Comparison of ENCODE assay signal across 8 cellular contexts in genomic region chr10:62082729-62083412, GRCh38.
DNase-seq lines count a peak whose midpoint lies in the region; FAIRE-seq and TF ChIP-seq lines count a peak whose summit lies in the region.

No MANE protein-coding gene starts in this region.

- H3K27ac Mint-ChIP-seq in type B pancreatic cell, result peak overlapping the region; percentile 79

- H3K9me2 ChIP-seq in OCI-LY7 (ENCODE audit: insufficient read depth, low read length), result no peaks in the 10 kb centered on the region

- H3K27me3 Mint-ChIP-seq in type B pancreatic cell, result no peaks in the 10 kb centered on the region

- no peaks in the 10 kb centered on the region for H3K27me3 ChIP-seq in bronchial epithelial cell (ENCODE audit: control insufficient read depth, insufficient read depth, low read length)

- H3K4me1 Mint-ChIP-seq in type B pancreatic cell (ENCODE audit: unreplicated experiment), result peaks cover 39% of the 10 kb centered on the region

- BruUV-seq in OCI-LY7 (replicated peaks; lab: Mats Ljungman, UMichigan), result TSS peak; percentile 74

- H3K4me3 ChIP-seq in OCI-LY7 (ENCODE audit: low read depth, low read length, poor library complexity, severe bottlenecking), result peak overlapping the region; percentile 61
- H3K4me3 ChIP-seq in bronchial epithelial cell (ENCODE audit: low read depth, low read length), result no peak overlapping the region

- FAIRE-seq in GM12891 (lab: Jason Lieb, UNC), result peak; percentile 60
- FAIRE-seq in bronchial epithelial cell (lab: Jason Lieb, UNC), result no peak

- CTCF ChIA-PET in OCI-LY7 (lab: Charles Lee; ENCODE audit: unreplicated experiment), result interaction anchor here (0.6 kb wide), 1 partner anchor 1640 kb away, joined by 3 read pairs; no protein-coding TSS in a partner anchor

- H3K36me3 Mint-ChIP-seq in type B pancreatic cell, result peaks cover 16% of the 10 kb centered on the region

- peak overlapping the region; percentile 87 for H3K27ac ChIP-seq in OCI-LY7 (ENCODE audit: low read depth, low read length, poor library complexity, severe bottlenecking)

- no peak for TF ChIP-seq CTCF in OCI-LY7 (conservative IDR thresholded peaks at IDR 0.05; ENCODE audit: low read length)
- TF ChIP-seq CTCF in bronchial epithelial cell (IDR thresholded peaks at IDR 0.05; ENCODE audit: insufficient read depth, low read length, severe bottlenecking), result no peak
- TF ChIP-seq CTCF in type B pancreatic cell (conservative IDR thresholded peaks at IDR 0.05), result no peak

- peak overlapping the region; percentile 61; the same call in 1 of the 2 replicates for H2AFZ ChIP-seq in OCI-LY7 (ENCODE audit: low read length)

- peaks cover 56% of the 10 kb centered on the region for H3K36me3 ChIP-seq in OCI-LY7 (ENCODE audit: insufficient read depth, low read length)
- peaks cover 8% of the 10 kb centered on the region for H3K36me3 ChIP-seq in bronchial epithelial cell (ENCODE audit: control insufficient read depth, insufficient read depth, low read length)

- no peak for TF ChIP-seq POLR2A in GM12891 (IDR thresholded peaks at IDR 0.05; ENCODE audit: low read depth, low read length)

- POLR2A ChIA-PET in OCI-LY7 (lab: Charles Lee), result interaction anchor here (0.7 to 1.9 kb wide), 12 partner anchors 20 to 183 kb away, joined by 3 to 13 read pairs (median 3); no protein-coding TSS in a partner anchor

- no peaks in the 10 kb centered on the region for H3K9me3 Mint-ChIP-seq in type B pancreatic cell

- peak overlapping the region; percentile 27 for H3K4me3 Mint-ChIP-seq in type B pancreatic cell

- intact Hi-C loops in OCI-LY7 (cut with micrococcal nuclease; ENCODE audit: unreplicated experiment), result loop anchor here (2.0 to 10.0 kb wide), 3 partner anchors 26 to 112 kb away; no protein-coding TSS in a partner anchor

- peaks cover 54% of the 10 kb centered on the region for H3K4me1 ChIP-seq in OCI-LY7 (ENCODE audit: insufficient read depth, low read length, poor library complexity, severe bottlenecking)

- H4K20me1 ChIP-seq in OCI-LY7 (ENCODE audit: insufficient read depth, low read length), result no peaks in the 10 kb centered on the region

- peak overlapping the region; percentile 96 for H3K4me2 ChIP-seq in OCI-LY7 (ENCODE audit: low read length)

- no peaks in the 10 kb centered on the region for H3K9me3 ChIP-seq in OCI-LY7 (ENCODE audit: low read length)

- DNase-seq in GM12891 (ENCODE audit: insufficient read length, low spot score) (no peak), HCEC 1CT (peak; percentile 64), OCI-LY7 (ENCODE audit: low spot score) (peak; percentile 73), bronchial epithelial cell (ENCODE audit: low read depth) (peak; percentile 64), medulla oblongata (ENCODE audit: extremely low spot score) (peak; percentile 33), type B pancreatic cell (ENCODE audit: extremely low spot score, unreplicated experiment) (no peak), NCI-H446 (lab: John Stamatoyannopoulos, UW) (no peak), mesenteric fat pad (ENCODE audit: low spot score) (no peak)

- peaks cover 13% of the 10 kb centered on the region; the same call in 1 of the 2 replicates for H3K79me2 ChIP-seq in OCI-LY7 (ENCODE audit: insufficient read depth, low read depth, low read length)

TF ChIP-seq in GM12891, 5 proteins besides CTCF, POLR2A, EP300 and RAD21:
- TF ChIP-seq POU2F2 (IDR thresholded peaks at IDR 0.05; ENCODE audit: low read depth, low read length) (no peak), POLR2AphosphoS5 (IDR thresholded peaks at IDR 0.05; ENCODE audit: low read depth, low read length) (no peak), SPI1 (IDR thresholded peaks at IDR 0.05; ENCODE audit: low read depth, low read length) (peak; percentile 60), PAX5 (IDR thresholded peaks at IDR 0.05; ENCODE audit: insufficient read depth, low read length, severe bottlenecking) (no peak), TAF1 (IDR thresholded peaks at IDR 0.05; ENCODE audit: low read depth, low read length) (no peak)
TF ChIP-seq in GM12891: peak in this region for 1.

Comparison
In these comparisons a context has a peak if more than half of its experiments do, and no peak if none do; other contexts are left out.
1. DNase-seq: peak in HCEC 1CT (single experiment), OCI-LY7 (single experiment), bronchial epithelial cell (single experiment) and medulla oblongata (single experiment); none in GM12891 (single experiment), type B pancreatic cell (single experiment), NCI-H446 (0 of 2) and mesenteric fat pad (single experiment).